ENCODE assay signal across 8 cellular contexts in the genomic region with DNA sequence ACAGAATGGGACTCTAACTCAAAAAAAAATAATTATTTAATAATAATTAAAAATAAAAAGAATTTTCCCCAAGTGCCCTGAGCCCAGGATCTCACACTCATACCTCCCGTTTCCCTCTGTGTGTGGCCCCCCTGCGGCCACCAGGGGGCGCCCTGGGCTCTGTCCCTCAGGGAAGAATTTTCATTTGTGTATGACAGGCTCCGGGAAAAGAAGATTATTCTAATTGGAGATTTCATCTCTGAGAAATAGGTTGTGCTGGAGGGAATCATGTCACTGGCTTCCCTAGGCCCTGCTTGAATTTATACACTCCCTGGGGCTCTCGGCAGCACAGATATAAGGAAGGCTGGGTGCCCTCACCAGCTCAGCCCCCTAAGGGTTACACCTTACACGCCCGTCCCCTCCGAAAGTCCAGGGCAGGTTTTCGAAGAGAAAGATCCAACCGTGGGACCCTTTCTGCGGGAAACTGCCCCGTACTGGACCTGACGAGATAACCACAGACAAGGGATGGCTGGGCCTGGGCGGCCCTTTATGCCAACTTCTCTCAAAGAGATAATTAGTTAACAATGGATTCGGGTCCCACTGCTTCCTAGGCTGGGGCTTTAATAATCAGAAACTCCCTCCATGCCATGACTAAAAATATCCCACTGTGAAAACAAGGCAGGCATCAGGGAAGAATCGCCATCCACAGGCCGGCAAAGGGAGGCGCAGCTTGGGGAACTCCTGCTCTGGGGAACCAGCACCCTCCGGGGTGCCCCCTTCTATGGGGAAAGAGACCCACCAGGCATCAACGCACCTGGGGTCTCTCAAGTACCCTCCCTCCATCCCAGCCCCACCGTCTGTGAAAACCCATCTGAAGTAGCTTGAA.
DNase-seq lines count a peak whose midpoint lies in the region; ATAC-seq and TF ChIP-seq lines count a peak whose summit lies in the region.

No MANE protein-coding gene starts in this region.

- H3K4me3 ChIP-seq in right atrium auricular region (peak overlapping the region; percentile 21 to 39), retinal pigment epithelial cell (ENCODE audit: low read length) (peak overlapping the region; percentile 33)

- DNase-seq in NCI-H1105 (lab: John Stamatoyannopoulos, UW): peak; percentile 36
- peak; percentile 37 for DNase-seq in T-helper 22 cell (ENCODE audit: low read depth)
- DNase-seq in amygdala (lab: John Stamatoyannopoulos, UW): peak in 49 of 56 donors; percentile 4 to 86 (median 49)
- peak; percentile 82 for DNase-seq in right atrium auricular region (ENCODE audit: low spot score)
- no peak for DNase-seq in retinal pigment epithelial cell (ENCODE audit: low read depth)

- H3K9me3 ChIP-seq in right atrium auricular region: no peaks in the 10 kb centered on the region

- H3K27ac ChIP-seq in right atrium auricular region: peak overlapping the region; percentile 76 to 86

- H3K36me3 ChIP-seq in right atrium auricular region: no peaks in the 10 kb centered on the region

- TF ChIP-seq CTCF in GM12872 (IDR thresholded peaks at IDR 0.05; ENCODE audit: insufficient read depth, low read depth, low read length) (peak; percentile 81), right atrium auricular region (IDR thresholded peaks at IDR 0.05) (peak; percentile 98 to 99), retinal pigment epithelial cell (conservative IDR thresholded peaks at IDR 0.05; ENCODE audit: low read depth, low read length) (peak; percentile 98)

- no peaks in the 10 kb centered on the region for H3K27me3 ChIP-seq in right atrium auricular region

- no peak for ATAC-seq in GM21447 (IDR thresholded peaks at IDR 0.05; ENCODE audit: unreplicated experiment)
- no peak for ATAC-seq in HG03039 (IDR thresholded peaks at IDR 0.05; ENCODE audit: unreplicated experiment)

- H3K4me1 ChIP-seq in right atrium auricular region: peaks cover 0 to 23% of the 10 kb centered on the region in 2 donors
